In the genomic region with DNA sequence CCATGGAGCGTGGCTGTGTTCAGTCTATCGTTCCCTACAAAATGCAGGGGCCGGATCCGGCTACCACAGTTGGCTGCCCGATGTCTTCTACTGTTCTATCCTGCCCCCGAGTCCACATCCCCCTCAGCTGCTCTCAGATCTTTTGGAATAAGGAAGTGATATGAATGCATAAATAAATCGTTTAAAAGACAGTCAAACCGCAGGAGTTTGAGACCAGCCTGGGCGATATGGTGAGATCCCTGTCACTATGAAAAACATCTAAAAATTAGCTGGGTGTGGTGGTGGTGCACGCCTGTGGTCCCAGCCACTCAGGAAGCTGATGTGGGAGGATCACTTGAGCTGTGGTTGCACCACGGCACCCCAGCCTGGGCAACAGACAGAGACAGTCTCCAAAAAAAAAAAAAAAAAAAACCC, we compare ENCODE assay signal across 8 cellular contexts. TPM values are rescaled to one million over a fixed set of nuclear protein-coding genes. Genes with fewer than 3 reads are reported as not detected.
DNase-seq lines count a peak whose midpoint lies in the region; ATAC-seq and TF ChIP-seq lines count a peak whose summit lies in the region.
"Not testable (repeated sequence)": the region's sequence is repeated elsewhere in the genome, so short reads cannot be mapped to it uniquely, and the experiment has no call there.
"Had no signal": no experiment of that assay in that cellular context is flagged by ENCODE, and none has a peak within 500 bp of the region (broad histone marks: within the 10 kb centered on the region; RNA-seq: fewer than 3 reads in every experiment).

No MANE protein-coding gene starts in this region.

- H3K4me3 Mint-ChIP-seq in T-helper 1 cell treated with Interleukin-12 subunit alpha and Interleukin-12 subunit beta and Interleukin-4 antibody, amounts not matched to agents 30 μg/mL and 1 μg/mL, for 36 hours: peak overlapping the region; percentile 63
- H3K4me3 Mint-ChIP-seq in activated CD4-positive, alpha-beta memory T cell treated with anti-CD3 and anti-CD28 coated beads for 36 hours: peak overlapping the region; percentile 26
- peak overlapping the region; percentile 71 for H3K4me3 Mint-ChIP-seq in central memory CD8-positive, alpha-beta T cell

- 74 to 93% methylated on average over 11 of the region's 11 CpGs for WGBS in sigmoid colon, 2 donors

- H3K27ac Mint-ChIP-seq in T-helper 1 cell treated with Interleukin-12 subunit alpha and Interleukin-12 subunit beta and Interleukin-4 antibody, amounts not matched to agents 30 μg/mL and 1 μg/mL, for 36 hours: peak overlapping the region; percentile 76
- H3K27ac Mint-ChIP-seq in activated CD4-positive, alpha-beta memory T cell treated with anti-CD3 and anti-CD28 coated beads for 36 hours: peak overlapping the region; percentile 78
- H3K27ac Mint-ChIP-seq in central memory CD8-positive, alpha-beta T cell (ENCODE audit: low read depth): peak overlapping the region; percentile 91

- peaks cover 32% of the 10 kb centered on the region for H3K4me1 Mint-ChIP-seq in T-helper 1 cell treated with Interleukin-12 subunit alpha and Interleukin-12 subunit beta and Interleukin-4 antibody, amounts not matched to agents 30 μg/mL and 1 μg/mL, for 36 hours (ENCODE audit: low read depth)
- peaks cover 38% of the 10 kb centered on the region for H3K4me1 Mint-ChIP-seq in activated CD4-positive, alpha-beta memory T cell treated with anti-CD3 and anti-CD28 coated beads for 36 hours (ENCODE audit: low read depth)
- H3K4me1 Mint-ChIP-seq in central memory CD8-positive, alpha-beta T cell: peaks cover 54% of the 10 kb centered on the region

- H3K9me3 Mint-ChIP-seq in T-helper 1 cell treated with Interleukin-12 subunit alpha and Interleukin-12 subunit beta and Interleukin-4 antibody, amounts not matched to agents 30 μg/mL and 1 μg/mL, for 36 hours; activated CD4-positive, alpha-beta memory T cell treated with anti-CD3 and anti-CD28 coated beads for 36 hours; central memory CD8-positive, alpha-beta T cell: not testable (repeated sequence)

- H3K9me3 ChIP-seq in sigmoid colon: not testable (repeated sequence)

- H3K27me3 ChIP-seq in sigmoid colon: not testable (repeated sequence)

- not testable (repeated sequence) for TF ChIP-seq POLR2A in sigmoid colon (IDR thresholded peaks at IDR 0.05)

- CTCF ChIA-PET in activated CD4-positive, alpha-beta memory T cell treated with anti-CD3 and anti-CD28 coated beads for 36 hours (lab: Charles Lee): interaction anchor here (5.8 kb wide), 1 partner anchor 11 kb away, joined by 57 read pairs; no protein-coding TSS in a partner anchor

- not testable (repeated sequence) for TF ChIP-seq CTCF in sigmoid colon (IDR thresholded peaks at IDR 0.05)

- H3K27me3 Mint-ChIP-seq in T-helper 1 cell treated with Interleukin-12 subunit alpha and Interleukin-12 subunit beta and Interleukin-4 antibody, amounts not matched to agents 30 μg/mL and 1 μg/mL, for 36 hours (ENCODE audit: low read depth); activated CD4-positive, alpha-beta memory T cell treated with anti-CD3 and anti-CD28 coated beads for 36 hours; central memory CD8-positive, alpha-beta T cell: not testable (repeated sequence)

- peak overlapping the region; percentile 83 to 92 (median 86) for H3K27ac ChIP-seq in sigmoid colon

- POLR2A ChIA-PET in activated CD4-positive, alpha-beta memory T cell treated with anti-CD3 and anti-CD28 coated beads for 36 hours (lab: Charles Lee): not testable (repeated sequence)

- not testable (repeated sequence) for H3K4me3 ChIP-seq in Jurkat, Clone E6-1 (ENCODE audit: low read length); sigmoid colon

- peaks cover 0 to 44% (median 30%) of the 10 kb centered on the region in 4 donors for H3K4me1 ChIP-seq in sigmoid colon

- intact Hi-C loops in activated CD4-positive, alpha-beta memory T cell treated with anti-CD3 and anti-CD28 coated beads for 36 hours (cut with micrococcal nuclease); left ventricle myocardium superior (cut with micrococcal nuclease); sigmoid colon (cut with DNase I): not testable (repeated sequence)

- peaks cover 71 to 87% (median 84%) of the 10 kb centered on the region in 4 donors for H3K36me3 ChIP-seq in sigmoid colon

- peak; percentile 28 for DNase-seq in Jurkat, Clone E6-1 (ENCODE audit: low read depth, low spot score)
- peak; percentile 34 for DNase-seq in activated CD4-positive, alpha-beta memory T cell treated with anti-CD3 and anti-CD28 coated beads for 36 hours
- DNase-seq in activated effector memory CD4-positive, alpha-beta T cell treated with anti-CD3 and anti-CD28 coated beads, Interleukin-2, amount 50 U/mL, for 16 hours: peak; percentile 80
- peak in 1 of 2 donors; percentile 53 for DNase-seq in central memory CD8-positive, alpha-beta T cell (ENCODE audit: low spot score in 2 of 2)
- DNase-seq in left ventricle myocardium superior (peak; percentile 10), sigmoid colon (peak; percentile 63)

- H3K36me3 Mint-ChIP-seq in T-helper 1 cell treated with Interleukin-12 subunit alpha and Interleukin-12 subunit beta and Interleukin-4 antibody, amounts not matched to agents 30 μg/mL and 1 μg/mL, for 36 hours (ENCODE audit: low read depth): peaks cover 63% of the 10 kb centered on the region
- peaks cover 80% of the 10 kb centered on the region for H3K36me3 Mint-ChIP-seq in activated CD4-positive, alpha-beta memory T cell treated with anti-CD3 and anti-CD28 coated beads for 36 hours
- peaks cover 86% of the 10 kb centered on the region for H3K36me3 Mint-ChIP-seq in central memory CD8-positive, alpha-beta T cell (ENCODE audit: insufficient read depth)

- peak; percentile 91 for ATAC-seq in central memory CD8-positive, alpha-beta T cell (replicated peaks; ENCODE audit: extremely low read depth, poor library complexity, severe bottlenecking)
- ATAC-seq in left ventricle myocardium superior: not testable (repeated sequence)

- TF ChIP-seq EP300 in sigmoid colon (IDR thresholded peaks at IDR 0.05): not testable (repeated sequence)

RNA-seq across cellular contexts. Expression of a gene that starts 37.0 kb away (rescaled TPM):
- polyA plus RNA-seq in Jurkat, Clone E6-1 (2012; ENCODE audit: insufficient read depth, insufficient read length): not detected
- 10 to 100 TPM; 44.7 to 46.3 TPM for total RNA-seq in activated CD4-positive, alpha-beta memory T cell treated with anti-CD3 and anti-CD28 coated beads for 36 hours
- total RNA-seq in left ventricle myocardium superior: 17.6 TPM
- 10 to 100 TPM; 15.0 to 36.0 (median 20.3) TPM for total RNA-seq in sigmoid colon
- 10 to 100 TPM in 2 of 3 donors, 1 to 10 TPM in 1; 6.6 to 64.0 (median 11.3) TPM for polyA plus RNA-seq in sigmoid colon
- total RNA-seq: H7 had no signal

RNA-seq across cellular contexts. Expression of a gene that starts 50.6 kb away (rescaled TPM):
- polyA plus RNA-seq in Jurkat, Clone E6-1 (2012; ENCODE audit: insufficient read depth, insufficient read length): 20.9 TPM
- 10 to 100 TPM; 76.4 to 82.9 TPM for total RNA-seq in activated CD4-positive, alpha-beta memory T cell treated with anti-CD3 and anti-CD28 coated beads for 36 hours
- total RNA-seq in left ventricle myocardium superior: 56.7 TPM
- total RNA-seq in sigmoid colon: 10 to 100 TPM; 26.8 to 59.5 (median 29.4) TPM
- 10 to 100 TPM; 18.6 to 45.1 (median 24.3) TPM for polyA plus RNA-seq in sigmoid colon
